Comparison of ENCODE assay signal across 27 cellular contexts in genomic region chr7:102469351-102469971, GRCh38. TPM values are rescaled to one million over a fixed set of nuclear protein-coding genes. Genes with fewer than 3 reads are reported as not detected.
DNase-seq lines count a peak whose midpoint lies in the region; ATAC-seq, FAIRE-seq and TF ChIP-seq lines count a peak whose summit lies in the region.
"Had no signal": no experiment of that assay in that cellular context is flagged by ENCODE, and none has a peak within 500 bp of the region (broad histone marks: within the 10 kb centered on the region; RNA-seq: fewer than 3 reads in every experiment).

No MANE protein-coding gene starts in this region.

- ATAC-seq in pancreas (no peak), body of pancreas (no peak)
- ATAC-seq: activated T-cell treated with anti-CD3 and anti-CD28 coated beads, Interleukin-2, amount 50 U/mL, for 72 hours; left lung; stimulated activated memory B cell treated with anti-CD40 and anti-IgM and Interleukin-4, amounts not matched to agents 10 μg/mL and 1 μg/mL and 100 μg/mL, for 72 hours; T-helper 17 cell had no signal

- no peak for TF ChIP-seq CTCF in CD14-positive monocyte (IDR thresholded peaks at IDR 0.05)
- no peak for TF ChIP-seq CTCF in pancreas (IDR thresholded peaks at IDR 0.05)
- no peak for TF ChIP-seq CTCF in lower leg skin (IDR thresholded peaks at IDR 0.05)
- no peak for TF ChIP-seq CTCF in body of pancreas (IDR thresholded peaks at IDR 0.05)

- FAIRE-seq in pancreas (lab: Jason Lieb, UNC) = no peak
- FAIRE-seq: H1, RCC 7860 had no signal

- no peaks in the 10 kb centered on the region for H3K9me3 Mint-ChIP-seq in activated CD4-positive, alpha-beta T cell treated with anti-CD3 and anti-CD28 coated beads, Interleukin-2, amount 10 ng/mL, durations not matched to agents 24 days and 14 days
- no peaks in the 10 kb centered on the region for H3K9me3 Mint-ChIP-seq in CD14-positive monocyte
- H3K9me3 Mint-ChIP-seq: activated naive CD8-positive, alpha-beta T cell treated with anti-CD3 and anti-CD28 coated beads for 36 hours; activated T-cell treated with anti-CD3 and anti-CD28 coated beads, Interleukin-2, amount 50 U/mL, for 72 hours; brain; IgD-negative memory B cell; stimulated activated memory B cell treated with anti-CD40 and anti-IgM and Interleukin-4, amounts not matched to agents 10 μg/mL and 1 μg/mL and 100 μg/mL, for 72 hours had no signal

- H3K9me3 ChIP-seq in pancreas (no peaks in the 10 kb centered on the region), body of pancreas (no peaks in the 10 kb centered on the region)
- H3K9me3 ChIP-seq: left lung, tibial artery had no signal

- peak; percentile 54 for DNase-seq in activated CD4-positive, alpha-beta T cell treated with anti-CD3 and anti-CD28 coated beads, Interleukin-2, amount 10 ng/mL, durations not matched to agents 24 days and 14 days
- no peak for DNase-seq in activated CD4-positive, alpha-beta T cell treated with anti-CD3 and anti-CD28 coated beads, Interleukin-2, amount 50 U/mL, for 1 hour
- DNase-seq in CD14-positive monocyte (ENCODE audit: low spot score) (peak; percentile 47), epidermal melanocyte (ENCODE audit: insufficient read length, low spot score) (peak; percentile 14), pancreas (peak in 4 of 6 donors; percentile 2 to 68 (median 18)), AML-193 (lab: John Stamatoyannopoulos, UW) (no peak), lower leg skin (ENCODE audit: low spot score in 2 of 2) (no peak), body of pancreas (no peak)
- DNase-seq: activated CD4-positive, alpha-beta T cell treated with anti-CD3 and anti-CD28 coated beads for 4 hours; activated naive CD8-positive, alpha-beta T cell treated with anti-CD3 and anti-CD28 coated beads for 36 hours; activated T-cell treated with anti-CD3 and anti-CD28 coated beads, Interleukin-2, amount 50 U/mL, for 72 hours; DMS79; effector CD4-positive, alpha-beta T cell; NCI-H1105; NCI-H2029 treated with DMSO at 0.1 percent for 48 hours; NCI-H2227 treated with DMSO at 0.1 percent for 48 hours; NCI-H69; stimulated activated CD4-positive, alpha-beta T cell treated with anti-CD3 and anti-CD28 coated beads, Interleukin-2, amount 100 ng/mL, for 48 hours; T-helper 17 cell had no signal

- intact Hi-C loops in activated CD4-positive, alpha-beta T cell treated with anti-CD3 and anti-CD28 coated beads, Interleukin-2, amount 10 ng/mL, durations not matched to agents 24 days and 14 days (cut with micrococcal nuclease) = loop anchor here (10.0 kb wide), 1 partner anchor 185 kb away; the partner anchor contains the start of gene SH2B2
- intact Hi-C loops in CD14-positive monocyte (cut with micrococcal nuclease) (loop anchor here in 1 of 2 donors (10.0 kb wide), 1 partner anchor 185 kb away; the partner anchor contains the start of gene SH2B2), pancreas (cut with DNase I) (no loop called here), lower leg skin (cut with DNase I; ENCODE audit: low total_unique reads) (no loop called here), body of pancreas (cut with DNase I) (no loop called here)

- 84 to 88% methylated on average over 13 to 24 of the region's 24 CpGs for WGBS in pancreas, 2 donors
- WGBS in lower leg skin, 2 donors = 89 to 91% methylated on average over 21 to 24 of the region's 24 CpGs
- WGBS in body of pancreas, 2 donors = 88 to 89% methylated on average over 15 to 23 of the region's 24 CpGs

- no peaks in the 10 kb centered on the region for H3K27me3 Mint-ChIP-seq in activated CD4-positive, alpha-beta T cell treated with anti-CD3 and anti-CD28 coated beads, Interleukin-2, amount 10 ng/mL, durations not matched to agents 24 days and 14 days
- peaks cover 0 to 2% (median 2%) of the 10 kb centered on the region in 3 donors for H3K27me3 Mint-ChIP-seq in CD14-positive monocyte (ENCODE audit: low read depth in 3 of 3)
- H3K27me3 Mint-ChIP-seq: activated naive CD8-positive, alpha-beta T cell treated with anti-CD3 and anti-CD28 coated beads for 36 hours; IgD-negative memory B cell; stimulated activated memory B cell treated with anti-CD40 and anti-IgM and Interleukin-4, amounts not matched to agents 10 μg/mL and 1 μg/mL and 100 μg/mL, for 72 hours; T-helper 17 cell had no signal

- peaks cover 11% of the 10 kb centered on the region for H3K4me1 Mint-ChIP-seq in activated CD4-positive, alpha-beta T cell treated with anti-CD3 and anti-CD28 coated beads, Interleukin-2, amount 10 ng/mL, durations not matched to agents 24 days and 14 days
- H3K4me1 Mint-ChIP-seq in CD14-positive monocyte = peaks cover 14% of the 10 kb centered on the region

- no peak overlapping the region for H3K4me3 Mint-ChIP-seq in activated CD4-positive, alpha-beta T cell treated with anti-CD3 and anti-CD28 coated beads, Interleukin-2, amount 10 ng/mL, durations not matched to agents 24 days and 14 days
- H3K4me3 Mint-ChIP-seq in CD14-positive monocyte = no peak overlapping the region
- H3K4me3 Mint-ChIP-seq: activated naive CD8-positive, alpha-beta T cell treated with anti-CD3 and anti-CD28 coated beads for 36 hours; activated T-cell treated with anti-CD3 and anti-CD28 coated beads, Interleukin-2, amount 50 U/mL, for 72 hours; brain; stimulated activated memory B cell treated with anti-CD40 and anti-IgM and Interleukin-4, amounts not matched to agents 10 μg/mL and 1 μg/mL and 100 μg/mL, for 72 hours had no signal

- H3K36me3 ChIP-seq in pancreas (no peaks in the 10 kb centered on the region), body of pancreas (replicated peaks in 1 of 2; ENCODE audit: insufficient read depth in 1 of 2, low read depth in 2 of 2) (peaks cover 0 to 4% of the 10 kb centered on the region in 2 donors)

- no peak overlapping the region for H3K27ac Mint-ChIP-seq in activated CD4-positive, alpha-beta T cell treated with anti-CD3 and anti-CD28 coated beads, Interleukin-2, amount 10 ng/mL, durations not matched to agents 24 days and 14 days
- no peak overlapping the region for H3K27ac Mint-ChIP-seq in CD14-positive monocyte
- H3K27ac Mint-ChIP-seq: activated naive CD8-positive, alpha-beta T cell treated with anti-CD3 and anti-CD28 coated beads for 36 hours; activated T-cell treated with anti-CD3 and anti-CD28 coated beads, Interleukin-2, amount 50 U/mL, for 72 hours; IgD-negative memory B cell; stimulated activated memory B cell treated with anti-CD40 and anti-IgM and Interleukin-4, amounts not matched to agents 10 μg/mL and 1 μg/mL and 100 μg/mL, for 72 hours had no signal

- TF ChIP-seq POLR2A in lower leg skin (IDR thresholded peaks at IDR 0.05) = no peak
- no peak for TF ChIP-seq POLR2A in body of pancreas (IDR thresholded peaks at IDR 0.05)

- no peak overlapping the region for H3K27ac ChIP-seq in pancreas
- no peak overlapping the region for H3K27ac ChIP-seq in body of pancreas
- H3K27ac ChIP-seq: left lung, SK-N-MC, tibial artery had no signal

- H3K4me1 ChIP-seq in pancreas (peaks cover 0 to 6% (median 6%) of the 10 kb centered on the region in 3 donors), body of pancreas (peaks cover 8% of the 10 kb centered on the region)

- H3K36me3 Mint-ChIP-seq in activated CD4-positive, alpha-beta T cell treated with anti-CD3 and anti-CD28 coated beads, Interleukin-2, amount 10 ng/mL, durations not matched to agents 24 days and 14 days (ENCODE audit: low read depth) = peaks cover 15% of the 10 kb centered on the region
- H3K36me3 Mint-ChIP-seq in CD14-positive monocyte = peaks cover 14 to 22% of the 10 kb centered on the region in 2 donors
- H3K36me3 Mint-ChIP-seq: activated naive CD8-positive, alpha-beta T cell treated with anti-CD3 and anti-CD28 coated beads for 36 hours; IgD-negative memory B cell had no signal

- H3K4me3 ChIP-seq in pancreas (no peak overlapping the region), lower leg skin (ENCODE audit: low read depth, poor library complexity, severe bottlenecking) (no peak overlapping the region), body of pancreas (no peak overlapping the region)
- H3K4me3 ChIP-seq: left lung, SK-N-MC, tibial artery had no signal

- H3K27me3 ChIP-seq in pancreas = no peaks in the 10 kb centered on the region
- H3K27me3 ChIP-seq in body of pancreas = no peaks in the 10 kb centered on the region
- H3K27me3 ChIP-seq: left lung, tibial artery had no signal

RNA-seq across cellular contexts. Expression of gene LRWD1, which starts 4.7 kb away (rescaled TPM):
- total RNA-seq in activated CD4-positive, alpha-beta T cell treated with anti-CD3 and anti-CD28 coated beads, Interleukin-2, amount 10 ng/mL, durations not matched to agents 24 days and 14 days = 30.5 and 32.4 TPM in 2 replicates
- polyA plus RNA-seq in CD14-positive monocyte (1 to 10 TPM; 5.4 to 6.1 TPM), pancreas (10 to 100 TPM; 12.3 to 18.4 TPM)
- total RNA-seq in pancreas (1 to 10 TPM; 5.1 to 9.3 (median 7.6) TPM), lower leg skin (10 to 100 TPM in 3 of 4 donors, 1 to 10 TPM in 1; 9.8 to 16.1 (median 10.3) TPM), body of pancreas (10 to 100 TPM; 13.7 to 27.4 TPM)

RNA-seq across cellular contexts. Expression of gene ALKBH4, which starts 4.8 kb away (rescaled TPM):
- 9.9 and 10.9 TPM in 2 replicates for total RNA-seq in activated CD4-positive, alpha-beta T cell treated with anti-CD3 and anti-CD28 coated beads, Interleukin-2, amount 10 ng/mL, durations not matched to agents 24 days and 14 days
- polyA plus RNA-seq in CD14-positive monocyte (10 to 100 TPM in 1 of 2 donors, 1 to 10 TPM in 1; 9.7 to 11.8 TPM), pancreas (1 to 10 TPM; 7.3 to 9.3 TPM)
- total RNA-seq in pancreas (1 to 10 TPM; 3.5 to 6.9 (median 5.3) TPM), lower leg skin (10 to 100 TPM; 14.7 to 38.9 (median 24.6) TPM), body of pancreas (10 to 100 TPM; 15.6 to 60.3 TPM)

RNA-seq across cellular contexts. Expression of gene POLR2J, which starts 9.3 kb away (rescaled TPM):
- 46.8 and 50.8 TPM in 2 replicates for total RNA-seq in activated CD4-positive, alpha-beta T cell treated with anti-CD3 and anti-CD28 coated beads, Interleukin-2, amount 10 ng/mL, durations not matched to agents 24 days and 14 days
- polyA plus RNA-seq in CD14-positive monocyte (100 to 1,000 TPM in 1 of 2 donors, 10 to 100 TPM in 1; 65.7 to 104 TPM), pancreas (10 to 100 TPM; 56.3 to 59.8 TPM)
- total RNA-seq in pancreas (10 to 100 TPM; 16.5 to 20.6 (median 17.7) TPM), lower leg skin (10 to 100 TPM in 3 of 4 donors, 1 to 10 TPM in 1; 9.3 to 19.2 (median 15.9) TPM), body of pancreas (10 to 100 TPM in 1 of 2 donors, 1 to 10 TPM in 1; 6.6 to 12.5 TPM)

RNA-seq across cellular contexts. Expression of gene ORAI2, which starts 36.1 kb away (rescaled TPM):
- total RNA-seq in activated CD4-positive, alpha-beta T cell treated with anti-CD3 and anti-CD28 coated beads, Interleukin-2, amount 10 ng/mL, durations not matched to agents 24 days and 14 days = 45.8 and 49.8 TPM in 2 replicates
- polyA plus RNA-seq in CD14-positive monocyte = 10 to 100 TPM; 38.2 to 50.0 TPM
- total RNA-seq in pancreas = 10 to 100 TPM in 2 of 6 donors, 1 to 10 TPM in 4; 4.8 to 13.5 (median 7.1) TPM
- polyA plus RNA-seq in pancreas = 1 to 10 TPM; 4.1 to 8.6 TPM
- 1 to 10 TPM; 2.7 to 6.8 (median 6.4) TPM for total RNA-seq in lower leg skin
- 10 to 100 TPM; 11.7 to 20.8 TPM for total RNA-seq in body of pancreas

RNA-seq across cellular contexts. Expression of gene RASA4B, which starts 48.1 kb away (rescaled TPM):
- 27.1 and 28.6 TPM in 2 replicates for total RNA-seq in activated CD4-positive, alpha-beta T cell treated with anti-CD3 and anti-CD28 coated beads, Interleukin-2, amount 10 ng/mL, durations not matched to agents 24 days and 14 days
- polyA plus RNA-seq in CD14-positive monocyte (10 to 100 TPM in 1 of 2 donors, 1 to 10 TPM in 1; 6.3 to 20.1 TPM), pancreas (10 to 100 TPM; 39.2 to 93.4 TPM)
- total RNA-seq in pancreas (10 to 100 TPM in 2 of 6 donors, 1 to 10 TPM in 4; 7.8 to 12.9 (median 8.4) TPM), lower leg skin (10 to 100 TPM; 21.6 to 28.3 (median 25.3) TPM), body of pancreas (10 to 100 TPM in 1 of 2 donors, 1 to 10 TPM in 1; 5.3 to 12.5 TPM)

Comparison
In these comparisons a context has a peak if more than half of its experiments do, and no peak if none do; other contexts are left out.
1. DNase-seq: peak in activated CD4-positive, alpha-beta T cell treated with anti-CD3 and anti-CD28 coated beads, Interleukin-2, amount 10 ng/mL, durations not matched to agents 24 days and 14 days (single experiment), CD14-positive monocyte (single experiment), epidermal melanocyte (single experiment) and pancreas (4 of 6); none in activated CD4-positive, alpha-beta T cell treated with anti-CD3 and anti-CD28 coated beads, Interleukin-2, amount 50 U/mL, for 1 hour (single experiment), AML-193 (0 of 2), lower leg skin (0 of 2) and body of pancreas (0 of 4).